Comparison of ENCODE assay signal across 8 cellular contexts in the genomic region with DNA sequence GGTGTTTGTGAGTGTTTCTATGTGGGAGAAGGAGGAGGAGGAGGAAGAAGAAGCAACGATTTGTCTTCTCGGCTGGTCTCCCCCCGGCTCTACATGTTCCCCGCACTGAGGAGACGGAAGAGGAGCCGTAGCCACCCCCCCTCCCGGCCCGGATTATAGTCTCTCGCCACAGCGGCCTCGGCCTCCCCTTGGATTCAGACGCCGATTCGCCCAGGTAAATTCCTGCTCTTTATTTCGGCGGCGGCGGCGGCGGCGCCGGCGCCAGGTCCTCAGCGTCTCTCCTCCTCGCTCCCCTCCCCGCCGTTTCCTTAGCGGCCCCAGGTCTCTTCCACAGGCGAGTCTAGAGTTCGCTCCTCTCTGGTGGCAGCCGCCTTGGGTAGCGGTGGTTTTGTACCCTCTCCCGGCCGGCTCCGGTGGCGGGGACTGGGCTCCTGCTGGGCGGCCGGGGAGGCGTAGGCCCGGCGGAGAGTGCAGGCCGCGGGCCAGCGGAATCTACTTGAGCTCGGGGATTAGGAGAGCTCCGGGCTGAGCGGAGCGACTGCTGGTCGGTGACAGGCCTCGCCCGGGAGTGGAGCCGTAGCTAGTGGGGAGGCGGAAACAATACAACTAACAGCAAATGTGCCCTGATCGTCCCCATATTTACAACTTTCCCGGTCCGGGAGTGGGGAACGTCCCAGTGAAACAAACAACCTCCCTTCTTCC. TPM values are rescaled to one million over a fixed set of nuclear protein-coding genes. Genes with fewer than 3 reads are reported as not detected.
DNase-seq lines count a peak whose midpoint lies in the region; ATAC-seq and TF ChIP-seq lines count a peak whose summit lies in the region.

No MANE protein-coding gene starts in this region.

- no peaks in the 10 kb centered on the region for H3K27me3 Mint-ChIP-seq in activated T-helper 17 cell treated with anti-CD3 and anti-CD28 coated beads, Interleukin-2, amount 50 U/mL, for 72 hours
- H3K27me3 Mint-ChIP-seq in nephron (ENCODE audit: low read depth) = no peaks in the 10 kb centered on the region

- peak; percentile 62 for DNase-seq in AG20443 (ENCODE audit: low spot score)
- DNase-seq in HT1080 (ENCODE audit: low read depth) = peak; percentile 59
- DNase-seq in fibroblast of pulmonary artery (ENCODE audit: low read depth) = peak; percentile 66
- peak; percentile 60 for DNase-seq in stimulated activated naive CD8-positive, alpha-beta T cell treated with anti-CD3 and anti-CD28 coated beads, Interleukin-15, Interleukin-2, amounts not matched to agents 100 U/mL and 50 U/mL, for 24 hours

- peaks cover 34% of the 10 kb centered on the region for H3K36me3 Mint-ChIP-seq in activated T-helper 17 cell treated with anti-CD3 and anti-CD28 coated beads, Interleukin-2, amount 50 U/mL, for 72 hours (ENCODE audit: low read depth)
- H3K36me3 Mint-ChIP-seq in nephron (ENCODE audit: low read depth) = peaks cover 3% of the 10 kb centered on the region

- H3K36me3 ChIP-seq in OCI-LY1 (ENCODE audit: insufficient read depth, low read length) = no peaks in the 10 kb centered on the region

- H3K27ac Mint-ChIP-seq in activated T-helper 17 cell treated with anti-CD3 and anti-CD28 coated beads, Interleukin-2, amount 50 U/mL, for 72 hours = peak overlapping the region; percentile 96
- H3K27ac Mint-ChIP-seq in nephron = peak overlapping the region; percentile 81 to 99 (median 98)

- H3K9me3 Mint-ChIP-seq in activated T-helper 17 cell treated with anti-CD3 and anti-CD28 coated beads, Interleukin-2, amount 50 U/mL, for 72 hours = no peaks in the 10 kb centered on the region
- no peaks in the 10 kb centered on the region for H3K9me3 Mint-ChIP-seq in nephron

- no peak overlapping the region for H2AFZ ChIP-seq in OCI-LY1 (ENCODE audit: low read length)

- H3K4me3 ChIP-seq in OCI-LY1 (ENCODE audit: low read depth, low read length, poor library complexity, severe bottlenecking) = peak overlapping the region; percentile 90
- H3K4me3 ChIP-seq in fibroblast of pulmonary artery (replicated peaks; ENCODE audit: low read depth, low read length) = peak overlapping the region; percentile 83

- no peaks in the 10 kb centered on the region for H3K9me3 ChIP-seq in OCI-LY1 (ENCODE audit: low read length)

- peak; percentile 24 for ATAC-seq in GM19397 (IDR thresholded peaks at IDR 0.05; ENCODE audit: unreplicated experiment)
- ATAC-seq in activated T-helper 17 cell treated with anti-CD3 and anti-CD28 coated beads, Interleukin-2, amount 50 U/mL, for 72 hours (replicated peaks) = peak; percentile 27
- peak; percentile 30 for ATAC-seq in stimulated activated naive CD8-positive, alpha-beta T cell treated with anti-CD3 and anti-CD28 coated beads, Interleukin-15, Interleukin-2, amounts not matched to agents 100 U/mL and 50 U/mL, for 24 hours

- H4K20me1 ChIP-seq in OCI-LY1 (ENCODE audit: insufficient read depth, low read length) = peaks cover 13% of the 10 kb centered on the region

- H3K4me2 ChIP-seq in OCI-LY1 (ENCODE audit: low read length) = peak overlapping the region; percentile 88

- peaks cover 21% of the 10 kb centered on the region for H3K4me1 Mint-ChIP-seq in activated T-helper 17 cell treated with anti-CD3 and anti-CD28 coated beads, Interleukin-2, amount 50 U/mL, for 72 hours
- peaks cover 45% of the 10 kb centered on the region for H3K4me1 Mint-ChIP-seq in nephron

- H3K79me2 ChIP-seq in OCI-LY1 (ENCODE audit: insufficient read depth, low read length) = peaks cover 90% of the 10 kb centered on the region

- peaks cover 68% of the 10 kb centered on the region for H3K4me1 ChIP-seq in OCI-LY1 (ENCODE audit: insufficient read depth, low read length, severe bottlenecking)

- no peaks in the 10 kb centered on the region for H3F3A ChIP-seq in OCI-LY1 (ENCODE audit: insufficient read depth, low read length)

- peak overlapping the region; percentile 97 for H3K4me3 Mint-ChIP-seq in activated T-helper 17 cell treated with anti-CD3 and anti-CD28 coated beads, Interleukin-2, amount 50 U/mL, for 72 hours
- peak overlapping the region; percentile 87 to 93 (median 92) for H3K4me3 Mint-ChIP-seq in nephron

- H3K27me3 ChIP-seq in OCI-LY1 (ENCODE audit: insufficient read depth, low read length) = no peaks in the 10 kb centered on the region

- no peak for TF ChIP-seq CTCF in OCI-LY1 (IDR thresholded peaks at IDR 0.05; ENCODE audit: low read length)
- no peak for TF ChIP-seq CTCF in fibroblast of pulmonary artery (IDR thresholded peaks at IDR 0.05; ENCODE audit: low read length, missing control alignments)
- TF ChIP-seq CTCF in nephron (IDR thresholded peaks at IDR 0.05; ENCODE audit: unreplicated experiment in 3 of 3) = no peak

- peak overlapping the region; percentile 85 for H3K27ac ChIP-seq in OCI-LY1 (ENCODE audit: low read depth, low read length, poor library complexity, severe bottlenecking)

- H3K9me2 ChIP-seq in OCI-LY1 (ENCODE audit: low read depth, low read length) = no peaks in the 10 kb centered on the region

- peak overlapping the region; percentile 93 for H3K9ac ChIP-seq in OCI-LY1 (ENCODE audit: low read length)

RNA-seq across cellular contexts. Expression of a gene that starts 0.5 kb away (rescaled TPM):
- 9.3 and 13.0 TPM in 2 replicates for total RNA-seq in HT1080 (2014; rRNA removed; shearing (Covaris generic))
- polyA plus RNA-seq in HT1080 (2015; cell fraction: cytosol; rRNA removed) = 8.3 and 13.3 TPM in 2 replicates
- polyA plus RNA-seq in HT1080 (2015; cell fraction: nucleus; rRNA removed) = 31.8 and 35.9 TPM in 2 replicates
- total RNA-seq in activated T-helper 17 cell treated with anti-CD3 and anti-CD28 coated beads, Interleukin-2, amount 50 U/mL, for 72 hours = 10 to 100 TPM; 48.3 to 50.9 TPM

Comparison
In these comparisons a context has a peak if more than half of its experiments do, and no peak if none do; other contexts are left out.
1. Peak in every context shown above with its lines: DNase-seq, ATAC-seq, H3K4me3 ChIP-seq and H3K27ac ChIP-seq.